25 cellular contexts compared by ENCODE assay signal in the genomic region with DNA sequence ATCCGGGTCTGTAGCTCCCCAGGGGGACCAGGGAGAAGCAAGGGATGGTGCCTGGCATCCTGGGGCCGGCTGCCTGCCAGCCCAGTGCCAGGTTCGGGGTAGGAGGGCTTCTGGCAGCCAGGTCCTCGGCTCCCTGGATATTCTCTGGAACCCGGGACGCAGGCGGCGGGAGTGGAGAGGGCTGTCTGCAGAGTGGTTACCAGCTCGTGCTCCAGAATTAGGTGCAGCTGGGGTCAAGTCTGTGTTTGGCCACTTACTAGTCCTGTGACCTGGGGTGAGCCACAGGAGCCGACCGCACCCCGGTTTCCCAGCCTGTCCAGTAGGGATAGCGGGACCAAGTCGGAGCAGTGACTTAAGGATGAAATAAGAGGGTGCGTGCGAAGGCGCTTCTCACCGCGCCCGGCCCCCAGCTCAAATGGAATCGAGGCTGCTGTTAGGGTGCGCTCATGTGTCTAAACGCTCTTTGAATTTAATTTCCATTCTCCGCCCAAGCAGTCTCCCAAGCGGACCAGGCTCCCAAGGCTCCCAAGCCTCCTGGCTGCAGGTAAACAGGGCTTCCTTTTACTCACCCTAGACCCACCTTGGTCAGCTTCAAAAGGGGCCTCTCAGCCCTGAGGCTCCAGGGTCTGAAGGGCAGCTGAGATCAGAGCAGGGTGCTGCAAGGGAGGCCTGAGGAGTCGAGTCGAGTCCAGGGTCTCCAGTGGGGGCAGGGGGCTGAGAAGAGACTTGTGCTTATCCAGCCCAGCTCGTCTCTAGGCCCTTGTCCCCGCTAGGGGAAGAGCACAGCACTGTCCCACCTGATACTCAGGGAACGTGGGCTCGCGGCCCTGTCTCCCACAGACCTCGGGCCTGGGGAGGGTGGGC. TPM values are rescaled to one million over a fixed set of nuclear protein-coding genes. Genes with fewer than 3 reads are reported as not detected.
DNase-seq lines count a peak whose midpoint lies in the region; ATAC-seq and TF ChIP-seq lines count a peak whose summit lies in the region.
"Had no signal": no experiment of that assay in that cellular context is flagged by ENCODE, and none has a peak within 500 bp of the region (broad histone marks: within the 10 kb centered on the region; RNA-seq: fewer than 3 reads in every experiment).

No MANE protein-coding gene starts in this region.

- peaks cover 4% of the 10 kb centered on the region for H3K27me3 Mint-ChIP-seq in chondrocyte (ENCODE audit: low read depth)

- H3K27ac Mint-ChIP-seq in chondrocyte (ENCODE audit: unreplicated experiment): no peak overlapping the region

- TF ChIP-seq POLR2A in sigmoid colon (IDR thresholded peaks at IDR 0.05): no peak
- TF ChIP-seq POLR2A in esophagus muscularis mucosa (IDR thresholded peaks at IDR 0.05; ENCODE audit: low read depth): no peak

- no peaks in the 10 kb centered on the region for H3K27me3 ChIP-seq in right atrium auricular region
- H3K27me3 ChIP-seq in lower lobe of right lung (ENCODE audit: low read depth): no peaks in the 10 kb centered on the region
- H3K27me3 ChIP-seq in sigmoid colon: no peaks in the 10 kb centered on the region
- no peaks in the 10 kb centered on the region for H3K27me3 ChIP-seq in esophagus muscularis mucosa
- H3K27me3 ChIP-seq: BE2C had no signal

- H3K4me3 ChIP-seq in right atrium auricular region (no peak overlapping the region), lower lobe of right lung (no peak overlapping the region), sigmoid colon (no peak overlapping the region), esophagus muscularis mucosa (no peak overlapping the region)
- H3K4me3 ChIP-seq: PC-9 had no signal

- no peak overlapping the region for H3K4me3 Mint-ChIP-seq in chondrocyte (ENCODE audit: unreplicated experiment)

- no peak overlapping the region for H3K27ac ChIP-seq in right atrium auricular region
- H3K27ac ChIP-seq in lower lobe of right lung: no peak overlapping the region
- H3K27ac ChIP-seq in sigmoid colon: no peak overlapping the region
- H3K27ac ChIP-seq in esophagus muscularis mucosa (replicated peaks in 1 of 4): no peak overlapping the region
- H3K27ac ChIP-seq: PC-9 had no signal

- H3K4me1 ChIP-seq in right atrium auricular region: no peaks in the 10 kb centered on the region
- H3K4me1 ChIP-seq in lower lobe of right lung: no peaks in the 10 kb centered on the region
- no peaks in the 10 kb centered on the region for H3K4me1 ChIP-seq in sigmoid colon
- H3K4me1 ChIP-seq in esophagus muscularis mucosa: no peaks in the 10 kb centered on the region
- H3K4me1 ChIP-seq: BE2C had no signal

- no peaks in the 10 kb centered on the region for H3K9me3 Mint-ChIP-seq in chondrocyte (ENCODE audit: low read depth)

- H3K36me3 ChIP-seq in right atrium auricular region (no peaks in the 10 kb centered on the region), lower lobe of right lung (no peaks in the 10 kb centered on the region), sigmoid colon (no peaks in the 10 kb centered on the region), esophagus muscularis mucosa (no peaks in the 10 kb centered on the region)
- H3K36me3 ChIP-seq: BE2C had no signal

- WGBS in sigmoid colon, 2 donors: 88 to 92% methylated on average over 33 of the region's 33 CpGs
- 94% methylated on average over 24 of the region's 33 CpGs for WGBS in esophagus muscularis mucosa

- TF ChIP-seq CTCF in right atrium auricular region (IDR thresholded peaks at IDR 0.05): no peak
- no peak for TF ChIP-seq CTCF in chondrocyte (IDR thresholded peaks at IDR 0.05)
- no peak for TF ChIP-seq CTCF in lower lobe of right lung (IDR thresholded peaks at IDR 0.05)
- no peak for TF ChIP-seq CTCF in sigmoid colon (IDR thresholded peaks at IDR 0.05)
- no peak for TF ChIP-seq CTCF in esophagus muscularis mucosa (IDR thresholded peaks at IDR 0.05)

- DNase-seq in Right ventricle myocardium superior: peak; percentile 22
- no peak for DNase-seq in right atrium auricular region (ENCODE audit: low spot score)
- peak; percentile 69 for DNase-seq in chondrocyte (ENCODE audit: low spot score)
- DNase-seq in lower lobe of right lung: peak; percentile 35
- DNase-seq in sigmoid colon: peak; percentile 39
- DNase-seq in esophagus muscularis mucosa (ENCODE audit: extremely low spot score): no peak
- no peak for DNase-seq in NOMO-1 treated with DMSO at 0.1 percent for 48 hours (lab: John Stamatoyannopoulos, UW; ENCODE audit: unreplicated experiment)
- DNase-seq: 8988T; ACHN; BE2C; Calu3; DMS79 treated with DMSO at 0.1 percent for 48 hours; GF-D8; KBM-7; MV-4-11; NCI-H1105; NCI-H1436 treated with DMSO at 0.1 percent for 48 hours; NCI-H187 treated with DMSO at 0.1 percent for 48 hours; NCI-H524; NCI-H774; NK-92 treated with Interleukin-12 subunit alpha and Interleukin-12 subunit beta, amount 100 ng/mL, for 24 hours; PC-9; SHP77 treated with DMSO at 0.1 percent for 48 hours had no signal

- ATAC-seq in Right ventricle myocardium superior (ENCODE audit: poor library complexity) (no peak), lower lobe of right lung (no peak), HG02970 (IDR thresholded peaks at IDR 0.05; ENCODE audit: low FRiP score, unreplicated experiment) (no peak)

- H3K4me1 Mint-ChIP-seq in chondrocyte (ENCODE audit: low read depth): peaks cover 8% of the 10 kb centered on the region

- TF ChIP-seq EP300 in sigmoid colon (IDR thresholded peaks at IDR 0.05) (no peak), esophagus muscularis mucosa (IDR thresholded peaks at IDR 0.05) (no peak)

- no peaks in the 10 kb centered on the region for H3K36me3 Mint-ChIP-seq in chondrocyte (ENCODE audit: low read depth)

- intact Hi-C loops in Right ventricle myocardium superior (cut with DNase I) (no loop called here), lower lobe of right lung (cut with DNase I) (no loop called here), sigmoid colon (cut with DNase I) (no loop called here), esophagus muscularis mucosa (cut with DNase I) (no loop called here)

- H3K9me3 ChIP-seq in right atrium auricular region (no peaks in the 10 kb centered on the region), lower lobe of right lung (no peaks in the 10 kb centered on the region), sigmoid colon (no peaks in the 10 kb centered on the region), esophagus muscularis mucosa (no peaks in the 10 kb centered on the region)
- H3K9me3 ChIP-seq: BE2C had no signal

RNA-seq across cellular contexts. Expression of gene ZNF469, which starts 28.3 kb away (rescaled TPM):
- total RNA-seq in Right ventricle myocardium superior (0.94 TPM), right atrium auricular region (under 1 TPM; 0.56 to 0.83 TPM), chondrocyte (19.0 to 62.8 TPM (median 60.5 TPM) in 3 replicates), lower lobe of right lung (2.0 TPM), sigmoid colon (1 to 10 TPM in 1 of 4 donors, under 1 TPM in 3; 0.33 to 1.7 (median 0.52) TPM), esophagus muscularis mucosa (1 to 10 TPM; 1.2 to 3.7 (median 2.2) TPM)
- under 1 TPM; under 0.01 to 0.61 (median under 0.01) TPM for polyA plus RNA-seq in sigmoid colon
- total RNA-seq: MCF 10A had no signal

Comparison
In these comparisons a context has a peak if more than half of its experiments do, and no peak if none do; other contexts are left out.
1. DNase-seq: peak in Right ventricle myocardium superior (single experiment), chondrocyte (single experiment), lower lobe of right lung (single experiment) and sigmoid colon (single experiment); none in right atrium auricular region (single experiment), esophagus muscularis mucosa (single experiment) and NOMO-1 treated with DMSO at 0.1 percent for 48 hours (single experiment).